ENCODE assay signal across 7 cellular contexts in genomic region chr12:108457006-108457733, GRCh38. TPM values are rescaled to one million over a fixed set of nuclear protein-coding genes. Genes with fewer than 3 reads are reported as not detected.
DNase-seq lines count a peak whose midpoint lies in the region; TF ChIP-seq lines count a peak whose summit lies in the region.

No MANE protein-coding gene starts in this region.

- intact Hi-C loops in thyroid gland (cut with DNase I) = loop anchor here (10.0 kb wide), 1 partner anchor 462 kb away; no protein-coding TSS in a partner anchor

- TF ChIP-seq CTCF in HL-60 (IDR thresholded peaks at IDR 0.05; ENCODE audit: insufficient read depth, low read length) = peak; percentile 62
- TF ChIP-seq CTCF in thyroid gland (IDR thresholded peaks at IDR 0.05) = peak; percentile 22 to 74 (median 60)

- H3K27ac ChIP-seq in HL-60 (replicated peaks) = no peak overlapping the region
- no peak overlapping the region for H3K27ac ChIP-seq in thyroid gland

- H3K27me3 ChIP-seq in HL-60 (ENCODE audit: insufficient read depth, poor library complexity, severe bottlenecking) (no peaks in the 10 kb centered on the region), thyroid gland (no peaks in the 10 kb centered on the region)

- H3K9me3 ChIP-seq in thyroid gland = no peaks in the 10 kb centered on the region

- H3K36me3 ChIP-seq in thyroid gland = no peaks in the 10 kb centered on the region

- DNase-seq in GDM1 (lab: John Stamatoyannopoulos, UW) (peak; percentile 17), HL-60 (ENCODE audit: low read depth in 1 of 2, low spot score in 1 of 2) (peak; percentile 12 to 47), NCI-H82 (lab: John Stamatoyannopoulos, UW) (peak; percentile 91), kidney glomerular epithelial cell (lab: John Stamatoyannopoulos, UW) (peak; percentile 31), thyroid gland (peak; percentile 4 to 9), GF-D8 (lab: John Stamatoyannopoulos, UW) (no peak)
- DNase-seq in central memory CD4-positive, alpha-beta T cell = peak; percentile 18

- TF ChIP-seq POLR2A in thyroid gland (IDR thresholded peaks at IDR 0.05) = no peak

- H3K4me1 ChIP-seq in thyroid gland = no peaks in the 10 kb centered on the region

- H3K4me3 ChIP-seq in HL-60 (replicated peaks; ENCODE audit: insufficient read depth, low read length) (no peak overlapping the region), thyroid gland (replicated peaks in 1 of 3) (no peak overlapping the region)

- 47 to 56% methylated on average over 4 of the region's 4 CpGs for WGBS in thyroid gland, 2 donors

RNA-seq across cellular contexts. Expression of gene FICD, which starts 57.9 kb away (rescaled TPM):
- total RNA-seq in thyroid gland = 10 to 100 TPM in 3 of 4 donors, 1 to 10 TPM in 1; 7.0 to 16.7 (median 10.5) TPM
